12 cellular contexts compared by ENCODE assay signal in the genomic region with DNA sequence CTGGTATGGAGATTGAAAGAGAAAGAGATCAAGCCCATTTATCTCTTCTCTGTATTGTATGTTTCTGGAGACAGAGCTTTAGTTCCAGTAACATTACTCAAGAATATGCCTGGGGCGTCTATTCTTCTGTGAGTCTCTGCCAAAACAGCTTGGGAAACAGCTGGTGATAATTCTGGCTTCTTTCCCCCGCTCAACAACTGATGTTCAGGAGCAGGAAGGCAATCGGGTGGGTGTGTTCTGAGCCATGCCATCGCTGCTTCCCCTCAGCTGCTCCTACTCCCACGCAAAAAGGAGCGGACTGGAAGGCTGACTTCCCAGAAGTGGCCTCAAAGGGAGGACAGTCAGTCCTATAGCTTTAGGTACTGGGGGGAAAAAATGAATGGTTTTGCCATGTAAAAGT.
DNase-seq lines count a peak whose midpoint lies in the region; ATAC-seq and TF ChIP-seq lines count a peak whose summit lies in the region.
"Had no signal": no experiment of that assay in that cellular context is flagged by ENCODE, and none has a peak within 500 bp of the region (broad histone marks: within the 10 kb centered on the region; RNA-seq: fewer than 3 reads in every experiment).

No MANE protein-coding gene starts in this region.

- H3K4me1 Mint-ChIP-seq in brain (peaks cover 18% of the 10 kb centered on the region), T-helper 17 cell (no peaks in the 10 kb centered on the region)
- H3K4me1 Mint-ChIP-seq in activated naive CD4-positive, alpha-beta T cell treated with anti-CD3 and anti-CD28 coated beads, Interleukin-2, amount 10 ng/mL, durations not matched to agents 7 days and 5 days = no peaks in the 10 kb centered on the region

- no peaks in the 10 kb centered on the region for H3K36me3 Mint-ChIP-seq in brain
- no peaks in the 10 kb centered on the region for H3K36me3 Mint-ChIP-seq in activated naive CD4-positive, alpha-beta T cell treated with anti-CD3 and anti-CD28 coated beads, Interleukin-2, amount 10 ng/mL, durations not matched to agents 7 days and 5 days
- no peaks in the 10 kb centered on the region for H3K36me3 Mint-ChIP-seq in T-helper 17 cell (ENCODE audit: low read depth)

- H3K27ac Mint-ChIP-seq in brain (peak overlapping the region in 3 of 5 experiments; percentile 68 to 79 (median 71)), T-helper 17 cell (no peak overlapping the region)
- H3K27ac Mint-ChIP-seq in activated naive CD4-positive, alpha-beta T cell treated with anti-CD3 and anti-CD28 coated beads, Interleukin-2, amount 10 ng/mL, durations not matched to agents 7 days and 5 days = no peak overlapping the region

- no peaks in the 10 kb centered on the region for H3K27me3 ChIP-seq in lower lobe of right lung (ENCODE audit: low read depth)
- H3K27me3 ChIP-seq: BE2C, brain microvascular endothelial cell had no signal

- intact Hi-C loops in lower lobe of right lung (cut with DNase I) = no loop called here

- H3K4me3 Mint-ChIP-seq in brain (peak overlapping the region in 2 of 5 experiments; percentile 41 to 44), T-helper 17 cell (no peak overlapping the region)
- no peak overlapping the region for H3K4me3 Mint-ChIP-seq in activated naive CD4-positive, alpha-beta T cell treated with anti-CD3 and anti-CD28 coated beads, Interleukin-2, amount 10 ng/mL, durations not matched to agents 7 days and 5 days

- H3K4me1 ChIP-seq in lower lobe of right lung = no peaks in the 10 kb centered on the region
- H3K4me1 ChIP-seq: BE2C had no signal

- TF ChIP-seq CTCF in brain (conservative IDR thresholded peaks at IDR 0.05) = no peak
- TF ChIP-seq CTCF in lower lobe of right lung (IDR thresholded peaks at IDR 0.05) = no peak

- H3K9me3 ChIP-seq in lower lobe of right lung (no peaks in the 10 kb centered on the region), T-helper 17 cell (ENCODE audit: control insufficient read depth, low read length, poor library complexity, severe bottlenecking) (peaks cover 2% of the 10 kb centered on the region)
- H3K9me3 ChIP-seq: BE2C had no signal

- peaks cover 0 to 3% (median 0%) of the 10 kb centered on the region in 5 experiments for H3K9me3 Mint-ChIP-seq in brain
- no peaks in the 10 kb centered on the region for H3K9me3 Mint-ChIP-seq in activated naive CD4-positive, alpha-beta T cell treated with anti-CD3 and anti-CD28 coated beads, Interleukin-2, amount 10 ng/mL, durations not matched to agents 7 days and 5 days

- DNase-seq in A172 (ENCODE audit: low spot score) (peak; percentile 6), H4 (ENCODE audit: low spot score) (peak; percentile 11), lower lobe of right lung (no peak), T-helper 17 cell (no peak), COLO668 (lab: John Stamatoyannopoulos, UW; ENCODE audit: unreplicated experiment) (no peak)
- DNase-seq in stimulated activated CD4-positive, alpha-beta T cell treated with anti-CD3 and anti-CD28 coated beads, Interleukin-4, amount 100 ng/mL, for 1 hour = no peak
- no peak for DNase-seq in activated naive CD4-positive, alpha-beta T cell treated with anti-CD3 and anti-CD28 coated beads, Interleukin-2, amount 10 ng/mL, durations not matched to agents 7 days and 5 days
- DNase-seq: BE2C, brain microvascular endothelial cell, MM.1S, T-helper 2 cell had no signal

- H3K27me3 Mint-ChIP-seq in brain = no peaks in the 10 kb centered on the region
- no peaks in the 10 kb centered on the region for H3K27me3 Mint-ChIP-seq in activated naive CD4-positive, alpha-beta T cell treated with anti-CD3 and anti-CD28 coated beads, Interleukin-2, amount 10 ng/mL, durations not matched to agents 7 days and 5 days
- H3K27me3 Mint-ChIP-seq in T-helper 17 cell = peaks cover 9% of the 10 kb centered on the region

- no peak overlapping the region for H3K4me3 ChIP-seq in lower lobe of right lung

- H3K27ac ChIP-seq in lower lobe of right lung = no peak overlapping the region
- H3K27ac ChIP-seq: brain microvascular endothelial cell had no signal

- ATAC-seq in lower lobe of right lung (peak; percentile 47 to 54), T-helper 17 cell (no peak)

- CTCF ChIA-PET in activated naive CD4-positive, alpha-beta T cell treated with anti-CD3 and anti-CD28 coated beads, Interleukin-2, amount 10 ng/mL, durations not matched to agents 7 days and 5 days (lab: Charles Lee) = no interaction called here

- H3K36me3 ChIP-seq in lower lobe of right lung = no peaks in the 10 kb centered on the region
- H3K36me3 ChIP-seq: BE2C, brain microvascular endothelial cell had no signal

Comparison
In these comparisons a context has a peak if more than half of its experiments do, and no peak if none do; other contexts are left out.
1. DNase-seq: peak in A172 (single experiment) and H4 (single experiment); none in lower lobe of right lung (single experiment), stimulated activated CD4-positive, alpha-beta T cell treated with anti-CD3 and anti-CD28 coated beads, Interleukin-4, amount 100 ng/mL, for 1 hour (single experiment), activated naive CD4-positive, alpha-beta T cell treated with anti-CD3 and anti-CD28 coated beads, Interleukin-2, amount 10 ng/mL, durations not matched to agents 7 days and 5 days (single experiment), T-helper 17 cell (0 of 3) and COLO668 (single experiment).
2. H3K27ac Mint-ChIP-seq: peak in brain (3 of 5); none in activated naive CD4-positive, alpha-beta T cell treated with anti-CD3 and anti-CD28 coated beads, Interleukin-2, amount 10 ng/mL, durations not matched to agents 7 days and 5 days (single experiment) and T-helper 17 cell (single experiment).